In the genomic region with DNA sequence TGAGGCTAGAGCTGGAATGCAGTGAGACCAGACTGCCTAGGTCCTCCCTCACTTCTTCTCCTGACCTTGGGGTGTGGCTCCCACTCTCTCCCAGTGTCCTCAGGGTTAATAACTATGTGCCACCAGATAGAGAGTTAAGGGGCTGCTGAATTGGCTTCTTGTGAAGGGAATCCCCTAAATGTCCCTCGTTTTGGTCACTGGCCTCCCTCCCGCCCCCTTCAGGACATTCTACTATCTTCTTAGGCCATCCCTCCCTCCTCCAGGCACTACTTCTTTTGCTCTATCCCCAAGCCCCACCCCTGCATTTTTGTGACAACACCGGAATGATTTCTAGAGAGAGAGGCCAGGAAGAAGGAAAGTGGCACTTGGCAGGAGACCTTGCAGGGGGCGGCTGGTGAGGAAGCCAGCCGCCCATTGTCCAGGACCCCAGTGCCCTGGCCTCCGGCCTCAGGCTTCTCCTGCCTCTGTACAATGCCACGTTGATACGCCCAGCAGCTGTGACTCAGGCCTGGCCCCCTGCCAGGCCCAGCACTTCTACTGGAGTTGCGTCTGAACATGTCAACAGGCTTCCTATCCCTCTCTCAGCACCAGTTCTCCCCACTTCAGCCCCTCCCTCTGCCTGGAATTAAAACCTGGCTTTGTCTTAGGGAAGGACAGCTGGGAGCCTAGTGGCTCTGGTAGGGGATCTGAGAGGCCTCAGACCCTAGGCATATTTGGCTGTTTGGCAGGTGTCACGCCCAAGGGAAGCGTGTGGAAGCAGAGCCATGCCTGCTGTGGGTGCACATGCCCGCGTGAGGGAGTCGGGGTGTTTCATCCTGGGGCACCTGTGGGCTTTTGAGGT, we compare ENCODE assay signal across 8 cellular contexts. TPM values are rescaled to one million over a fixed set of nuclear protein-coding genes. Genes with fewer than 3 reads are reported as not detected.
DNase-seq lines count a peak whose midpoint lies in the region; ATAC-seq lines count a peak whose summit lies in the region.

No MANE protein-coding gene starts in this region.

- peaks cover 8% of the 10 kb centered on the region for H3K36me3 Mint-ChIP-seq in T-cell

- 7% methylated on average over 14 of the region's 14 CpGs for WGBS in right cardiac atrium

- H3K27me3 Mint-ChIP-seq in T-cell: peaks cover 0 to 4% of the 10 kb centered on the region in 2 donors

- POLR2A ChIA-PET in T-cell (lab: Charles Lee): interaction anchor here (0.5 to 1.1 kb wide), 3 partner anchors 9 to 21 kb away, joined by 3 read pairs; a partner anchor contains a TSS

- no peaks in the 10 kb centered on the region for H3K9me3 Mint-ChIP-seq in T-cell

- H3K27me3 ChIP-seq in right cardiac atrium (ENCODE audit: control insufficient read depth, insufficient read depth) (no peaks in the 10 kb centered on the region), rectal smooth muscle tissue (ENCODE audit: control insufficient read depth, insufficient read depth, low read length) (no peaks in the 10 kb centered on the region)

- H3K27ac ChIP-seq in right cardiac atrium (ENCODE audit: low read length) (peak overlapping the region; percentile 100), rectal smooth muscle tissue (ENCODE audit: low read depth, low read length) (peak overlapping the region; percentile 98)

- no peaks in the 10 kb centered on the region for H3K9me3 ChIP-seq in right cardiac atrium (ENCODE audit: control insufficient read depth, low read length)

- no peaks in the 10 kb centered on the region for H3K36me3 ChIP-seq in rectal smooth muscle tissue (ENCODE audit: control insufficient read depth, insufficient read depth, low read length)

- H3K27ac Mint-ChIP-seq in T-cell: peak overlapping the region; percentile 87 to 90

- H3K4me3 ChIP-seq in right cardiac atrium (ENCODE audit: low read length): peak overlapping the region; percentile 36
- H3K4me3 ChIP-seq in rectal smooth muscle tissue (ENCODE audit: low read length): peak overlapping the region; percentile 70

- peak; percentile 20 to 50 (median 42) for ATAC-seq in T-cell (replicated peaks in 1 of 4)
- ATAC-seq in right cardiac atrium: peak; percentile 75 to 86
- no peak for ATAC-seq in HG03196 (IDR thresholded peaks at IDR 0.05; ENCODE audit: unreplicated experiment)
- ATAC-seq in HG02798 (IDR thresholded peaks at IDR 0.05; ENCODE audit: poor library complexity, unreplicated experiment): no peak

- H3K4me1 ChIP-seq in right cardiac atrium (ENCODE audit: control insufficient read depth, insufficient read depth, low read length) (peaks cover 58% of the 10 kb centered on the region), rectal smooth muscle tissue (ENCODE audit: control insufficient read depth, insufficient read depth, low read length) (peaks cover 81% of the 10 kb centered on the region)

- H3K9ac ChIP-seq in rectal smooth muscle tissue (ENCODE audit: low read length): peak overlapping the region; percentile 10

- intact Hi-C loops in right cardiac atrium (cut with DNase I): no loop called here

- peaks cover 59 to 80% (median 71%) of the 10 kb centered on the region in 3 donors for H3K4me1 Mint-ChIP-seq in T-cell

- CTCF ChIA-PET in T-cell (lab: Charles Lee): interaction anchor here in 1 of 2 donors (1.1 to 2.0 kb wide), 2 partner anchors 24 to 27 kb away, joined by 4 to 6 read pairs; no protein-coding TSS in a partner anchor

- DNase-seq in GM03348 (ENCODE audit: low spot score): peak; percentile 77
- DNase-seq in NCI-H146 treated with DMSO at 0.1 percent for 48 hours (lab: John Stamatoyannopoulos, UW; ENCODE audit: unreplicated experiment): peak; percentile 91
- DNase-seq in T-cell: peak in 28 of 34 experiments; percentile 26 to 71 (median 53)
- peak in 55 of 58 donors; percentile 30 to 97 (median 82) for DNase-seq in anterior cingulate cortex (lab: John Stamatoyannopoulos, UW)
- peak; percentile 97 to 99 (median 98) for DNase-seq in right cardiac atrium

- H3K4me3 Mint-ChIP-seq in T-cell: peak overlapping the region in 2 of 3 donors; percentile 45 to 50

RNA-seq across cellular contexts. Expression of a gene that starts 9.1 kb away (rescaled TPM):
- 100 to 1,000 TPM in 2 of 5 donors, 10 to 100 TPM in 3; 40.3 to 970 (median 57.3) TPM for total RNA-seq in T-cell
- 100 to 1,000 TPM; 238 to 451 (median 281) TPM for total RNA-seq in right cardiac atrium
- polyA plus RNA-seq in right cardiac atrium: 247 TPM

RNA-seq across cellular contexts. Expression of a gene that starts 29.8 kb away (rescaled TPM):
- total RNA-seq in T-cell (10 to 100 TPM in 1 of 5 donors, 1 to 10 TPM in 4; 1.5 to 12.0 (median 2.2) TPM), right cardiac atrium (1 to 10 TPM; 2.3 to 3.4 (median 2.7) TPM)
- 3.7 TPM for polyA plus RNA-seq in right cardiac atrium

RNA-seq across cellular contexts. Expression of a gene that starts 41.3 kb away (rescaled TPM):
- total RNA-seq in T-cell (under 1 TPM; 0.03 to 0.58 (median 0.20) TPM), right cardiac atrium (under 1 TPM; 0.17 to 0.33 (median 0.19) TPM)
- polyA plus RNA-seq in right cardiac atrium: 0.25 TPM

Comparison
In these comparisons a context has a peak if more than half of its experiments do, and no peak if none do; other contexts are left out.
1. ATAC-seq: peak in T-cell (4 of 4) and right cardiac atrium (2 of 2); none in HG03196 (single experiment) and HG02798 (single experiment).
2. Peak in every context shown above with its lines, with median percentiles within 50 percentile points of each other: DNase-seq.